ENCODE assay signal across 1 cellular context in genomic region chr10:104546756-104547155, GRCh38.
TF ChIP-seq lines count a peak whose summit lies in the region.

No MANE protein-coding gene starts in this region.

TF ChIP-seq in K562, 482 proteins besides CTCF, POLR2A, EP300 and RAD21 (continued from another document):
- TF ChIP-seq E2F8 (IDR thresholded peaks at IDR 0.05; ENCODE audit: low read depth, partially characterized antibody): no peak
